ENCODE assay signal across 28 cellular contexts in genomic region chr20:29409833-29410804, GRCh38.
DNase-seq lines count a peak whose midpoint lies in the region; FAIRE-seq and TF ChIP-seq lines count a peak whose summit lies in the region.
"Had no signal": no experiment of that assay in that cellular context is flagged by ENCODE, and none has a peak within 500 bp of the region (broad histone marks: within the 10 kb centered on the region; RNA-seq: fewer than 3 reads in every experiment).

No MANE protein-coding gene starts in this region.

- TF ChIP-seq CTCF in choroid plexus epithelial cell (conservative IDR thresholded peaks at IDR 0.05; ENCODE audit: low read depth, low read length): no peak
- TF ChIP-seq CTCF in suprapubic skin (IDR thresholded peaks at IDR 0.05): no peak

- H4K20me1 ChIP-seq in GM23248 (ENCODE audit: insufficient read depth): no peaks in the 10 kb centered on the region
- H4K20me1 ChIP-seq: BLaER1 had no signal

- in situ Hi-C loops in GM23248 (cut with MboI): no loop called here

- TF ChIP-seq EP300 in suprapubic skin (IDR thresholded peaks at IDR 0.05): no peak

- no peaks in the 10 kb centered on the region for H3F3A ChIP-seq in GM23248 (ENCODE audit: insufficient read depth)

- H3K4me3 ChIP-seq in NT2/D1 (ENCODE audit: insufficient read length, low read depth): peak overlapping the region; percentile 34
- H3K4me3 ChIP-seq in choroid plexus epithelial cell (ENCODE audit: low read depth, low read length): peak overlapping the region; percentile 21
- peak overlapping the region; percentile 41 for H3K4me3 ChIP-seq in suprapubic skin
- H3K4me3 ChIP-seq in GM23248: no peak overlapping the region
- H3K4me3 ChIP-seq: BLaER1, pancreas had no signal

- H3K4me1 Mint-ChIP-seq in activated naive CD4-positive, alpha-beta T cell treated with anti-CD3 and anti-CD28 coated beads, Interleukin-2, amount 10 ng/mL, durations not matched to agents 7 days and 5 days: peaks cover 10% of the 10 kb centered on the region
- H3K4me1 Mint-ChIP-seq: activated CD8-positive, alpha-beta memory T cell treated with anti-CD3 and anti-CD28 coated beads, Interleukin-2, amount 10 ng/mL, durations not matched to agents 7 days and 5 days; brain had no signal

- no peak overlapping the region for H3K27ac Mint-ChIP-seq in activated naive CD4-positive, alpha-beta T cell treated with anti-CD3 and anti-CD28 coated beads, Interleukin-2, amount 10 ng/mL, durations not matched to agents 7 days and 5 days
- H3K27ac Mint-ChIP-seq: activated CD8-positive, alpha-beta memory T cell treated with anti-CD3 and anti-CD28 coated beads, Interleukin-2, amount 10 ng/mL, durations not matched to agents 7 days and 5 days; activated T-helper 1 cell treated with anti-CD3 and anti-CD28 coated beads, Interleukin-12 subunit alpha, Interleukin-12 subunit beta, Interleukin-2, Interleukin-4 antibody, amounts not matched to agents 30 ng/mL and 10 ng/mL and 1 ng/mL, durations not matched to agents 14 hours and 24 hours and 36 hours; brain; effector memory CD8-positive, alpha-beta T cell; natural killer cell treated with Interleukin-12 subunit alpha and Interleukin-12 subunit beta and Interleukin-15 and Interleukin-18, amount 100 ng/mL, for 72 hours; stimulated activated naive B cell treated with anti-CD40 and anti-IgM and Interleukin-4, amounts not matched to agents 10 μg/mL and 1 μg/mL and 100 μg/mL, for 72 hours had no signal

- no peaks in the 10 kb centered on the region for H3K79me2 ChIP-seq in GM23248 (ENCODE audit: insufficient read depth)

- H3K27me3 ChIP-seq in NT2/D1 (ENCODE audit: insufficient read depth, insufficient read length): peaks cover 60% of the 10 kb centered on the region
- peaks cover 36% of the 10 kb centered on the region for H3K27me3 ChIP-seq in suprapubic skin
- no peaks in the 10 kb centered on the region for H3K27me3 ChIP-seq in GM23248 (replicated peaks; ENCODE audit: insufficient read depth)
- H3K27me3 ChIP-seq: BLaER1, pancreas, Peyer's patch had no signal

- H3K9me3 ChIP-seq in NT2/D1 (ENCODE audit: insufficient read depth, low read length) (no peaks in the 10 kb centered on the region), suprapubic skin (no peaks in the 10 kb centered on the region), GM23248 (ENCODE audit: low read depth) (no peaks in the 10 kb centered on the region)
- H3K9me3 ChIP-seq: pancreas, Peyer's patch had no signal

- H3K27ac ChIP-seq in suprapubic skin (no peak overlapping the region), GM23248 (no peak overlapping the region)
- H3K27ac ChIP-seq: BLaER1, pancreas, Peyer's patch, spleen had no signal

- H3K36me3 Mint-ChIP-seq in activated naive CD4-positive, alpha-beta T cell treated with anti-CD3 and anti-CD28 coated beads, Interleukin-2, amount 10 ng/mL, durations not matched to agents 7 days and 5 days: peaks cover 5% of the 10 kb centered on the region

- H3K4me2 ChIP-seq in GM23248 (ENCODE audit: unreplicated experiment): no peak overlapping the region
- H3K4me2 ChIP-seq: BLaER1 had no signal

- H3K4me1 ChIP-seq in NT2/D1 (ENCODE audit: insufficient read depth, insufficient read length) (no peaks in the 10 kb centered on the region), suprapubic skin (no peaks in the 10 kb centered on the region), GM23248 (ENCODE audit: insufficient read depth) (no peaks in the 10 kb centered on the region)
- H3K4me1 ChIP-seq: BLaER1, pancreas, Peyer's patch had no signal

- DNase-seq in activated naive CD4-positive, alpha-beta T cell treated with anti-CD3 and anti-CD28 coated beads, Interleukin-2, amount 10 ng/mL, durations not matched to agents 7 days and 5 days: no peak
- no peak for DNase-seq in activated naive CD4-positive, alpha-beta T cell treated with anti-CD3 and anti-CD28 coated beads, Interleukin-2, amount 50 U/mL, for 16 hours
- no peak for DNase-seq in NT2/D1 (ENCODE audit: low read depth, low spot score)
- no peak for DNase-seq in choroid plexus epithelial cell (ENCODE audit: low read depth)
- DNase-seq in suprapubic skin (ENCODE audit: low spot score in 2 of 2): no peak
- DNase-seq in amygdala (lab: John Stamatoyannopoulos, UW): no peak
- no peak for DNase-seq in GM19239 (ENCODE audit: insufficient read length, low spot score)
- DNase-seq in GM23248: no peak
- DNase-seq: ACHN; activated CD4-positive, alpha-beta T cell treated with anti-CD3 and anti-CD28 coated beads for 4 hours; activated CD8-positive, alpha-beta memory T cell treated with anti-CD3 and anti-CD28 coated beads, Interleukin-2, amount 10 ng/mL, durations not matched to agents 7 days and 5 days; DND-41; effector memory CD8-positive, alpha-beta T cell; foreskin melanocyte; hippocampal formation; NCI-H1092; NCI-H2029; spleen; stimulated activated CD4-positive, alpha-beta T cell treated with anti-CD3 and anti-CD28 coated beads, Interleukin-4, amount 100 ng/mL, for 24 hours; stimulated activated naive B cell treated with anti-CD40 and anti-IgM and Interleukin-4, amounts not matched to agents 10 μg/mL and 1 μg/mL and 100 μg/mL, for 72 hours; T-helper 2 cell had no signal

- H3K9ac ChIP-seq in NT2/D1 (ENCODE audit: insufficient read length, low read depth) (peak overlapping the region; percentile 44), GM23248 (no peak overlapping the region)
- H3K9ac ChIP-seq: BLaER1 had no signal

- FAIRE-seq in GM19239 (lab: Jason Lieb, UNC): no peak
- FAIRE-seq: GM12891, pancreas had no signal

- peaks cover 60% of the 10 kb centered on the region for H3K27me3 Mint-ChIP-seq in activated naive CD4-positive, alpha-beta T cell treated with anti-CD3 and anti-CD28 coated beads, Interleukin-2, amount 10 ng/mL, durations not matched to agents 7 days and 5 days
- H3K27me3 Mint-ChIP-seq: brain; natural killer cell treated with Interleukin-12 subunit alpha and Interleukin-12 subunit beta and Interleukin-15 and Interleukin-18, amount 100 ng/mL, for 72 hours had no signal

- H3K9me2 ChIP-seq in GM23248 (ENCODE audit: insufficient read depth): no peaks in the 10 kb centered on the region

- peaks cover 29% of the 10 kb centered on the region for H3K9me3 Mint-ChIP-seq in activated naive CD4-positive, alpha-beta T cell treated with anti-CD3 and anti-CD28 coated beads, Interleukin-2, amount 10 ng/mL, durations not matched to agents 7 days and 5 days

- TF ChIP-seq POLR2A in suprapubic skin (IDR thresholded peaks at IDR 0.05): no peak

- H3K36me3 ChIP-seq in NT2/D1 (ENCODE audit: insufficient read depth, insufficient read length, low read length): no peaks in the 10 kb centered on the region
- H3K36me3 ChIP-seq in suprapubic skin: no peaks in the 10 kb centered on the region
- no peaks in the 10 kb centered on the region for H3K36me3 ChIP-seq in GM23248 (ENCODE audit: low read depth)
- H3K36me3 ChIP-seq: BLaER1, pancreas, Peyer's patch, spleen had no signal

- H3K4me3 Mint-ChIP-seq in activated naive CD4-positive, alpha-beta T cell treated with anti-CD3 and anti-CD28 coated beads, Interleukin-2, amount 10 ng/mL, durations not matched to agents 7 days and 5 days: peak overlapping the region; percentile 62
- H3K4me3 Mint-ChIP-seq: activated CD8-positive, alpha-beta memory T cell treated with anti-CD3 and anti-CD28 coated beads, Interleukin-2, amount 10 ng/mL, durations not matched to agents 7 days and 5 days; activated T-helper 1 cell treated with anti-CD3 and anti-CD28 coated beads, Interleukin-12 subunit alpha, Interleukin-12 subunit beta, Interleukin-2, Interleukin-4 antibody, amounts not matched to agents 30 ng/mL and 10 ng/mL and 1 ng/mL, durations not matched to agents 14 hours and 24 hours and 36 hours; brain; natural killer cell treated with Interleukin-12 subunit alpha and Interleukin-12 subunit beta and Interleukin-15 and Interleukin-18, amount 100 ng/mL, for 72 hours had no signal

- CTCF ChIA-PET in activated naive CD4-positive, alpha-beta T cell treated with anti-CD3 and anti-CD28 coated beads, Interleukin-2, amount 10 ng/mL, durations not matched to agents 7 days and 5 days (lab: Charles Lee): no interaction called here

- H2AFZ ChIP-seq in GM23248: no peak overlapping the region

- WGBS in suprapubic skin: 55% methylated on average over 53 of the region's 57 CpGs
- WGBS in GM23248 (ENCODE audit: low coverage in 1 of 2, low lambda C conversion rate in 2 of 2, missing lambda C conversion rate in 2 of 2), 2 experiments: 28 to 30% methylated on average over 57 of the region's 57 CpGs
